ENCODE assay signal across 11 cellular contexts in genomic region chr19:17848598-17849292, GRCh38. TPM values are rescaled to one million over a fixed set of nuclear protein-coding genes. Genes with fewer than 3 reads are reported as not detected.
DNase-seq lines count a peak whose midpoint lies in the region; ATAC-seq and TF ChIP-seq lines count a peak whose summit lies in the region.
"Had no signal": no experiment of that assay in that cellular context is flagged by ENCODE, and none has a peak within 500 bp of the region (broad histone marks: within the 10 kb centered on the region; RNA-seq: fewer than 3 reads in every experiment).

No MANE protein-coding gene starts in this region.

- peaks cover 54% of the 10 kb centered on the region for H3K4me1 Mint-ChIP-seq in activated naive CD8-positive, alpha-beta T cell treated with anti-CD3 and anti-CD28 coated beads for 36 hours
- peaks cover 42% of the 10 kb centered on the region for H3K4me1 Mint-ChIP-seq in memory B cell

- H3K36me3 ChIP-seq in right atrium auricular region (no peaks in the 10 kb centered on the region), vagina (no peaks in the 10 kb centered on the region)

- peak overlapping the region; percentile 88 for H3K4me3 Mint-ChIP-seq in activated naive CD8-positive, alpha-beta T cell treated with anti-CD3 and anti-CD28 coated beads for 36 hours
- peak overlapping the region; percentile 90 for H3K4me3 Mint-ChIP-seq in memory B cell

- peak overlapping the region; percentile 94 for H3K27ac Mint-ChIP-seq in activated naive CD8-positive, alpha-beta T cell treated with anti-CD3 and anti-CD28 coated beads for 36 hours
- H3K27ac Mint-ChIP-seq in memory B cell: peak overlapping the region; percentile 93

- TF ChIP-seq CTCF in right atrium auricular region (IDR thresholded peaks at IDR 0.05) (no peak), vagina (IDR thresholded peaks at IDR 0.05) (no peak)

- no peak for ATAC-seq in left cardiac atrium
- ATAC-seq in memory B cell (ENCODE audit: low read depth): no peak

- no peak overlapping the region for H3K4me3 ChIP-seq in right atrium auricular region
- H3K4me3 ChIP-seq in vagina: no peak overlapping the region

- H3K27me3 ChIP-seq in right atrium auricular region (no peaks in the 10 kb centered on the region), vagina (no peaks in the 10 kb centered on the region)

- intact Hi-C loops in left cardiac atrium (cut with DNase I): no loop called here
- intact Hi-C loops in vagina (cut with DNase I): no loop called here

- peak overlapping the region; percentile 30 to 76 for H3K27ac ChIP-seq in right atrium auricular region
- peak overlapping the region; percentile 45 for H3K27ac ChIP-seq in vagina

- H3K9me3 Mint-ChIP-seq in activated naive CD8-positive, alpha-beta T cell treated with anti-CD3 and anti-CD28 coated beads for 36 hours: no peaks in the 10 kb centered on the region
- H3K9me3 Mint-ChIP-seq in memory B cell: no peaks in the 10 kb centered on the region

- no peaks in the 10 kb centered on the region for H3K9me3 ChIP-seq in right atrium auricular region
- no peaks in the 10 kb centered on the region for H3K9me3 ChIP-seq in vagina

- no peak for DNase-seq in right atrium auricular region (ENCODE audit: low spot score)
- DNase-seq in left cardiac atrium: no peak
- DNase-seq in activated naive CD8-positive, alpha-beta T cell treated with anti-CD3 and anti-CD28 coated beads for 36 hours: no peak
- no peak for DNase-seq in memory B cell (ENCODE audit: low spot score in 2 of 2)
- DNase-seq in vagina (ENCODE audit: extremely low spot score in 2 of 2): no peak
- no peak for DNase-seq in NCI-H1048 (lab: John Stamatoyannopoulos, UW)
- DNase-seq in midbrain (lab: John Stamatoyannopoulos, UW): no peak
- DNase-seq in NCI-H2081 treated with DMSO at 0.1 percent for 48 hours (lab: John Stamatoyannopoulos, UW): no peak
- DNase-seq: cortex of kidney, NCI-H69 had no signal

- H3K36me3 Mint-ChIP-seq in activated naive CD8-positive, alpha-beta T cell treated with anti-CD3 and anti-CD28 coated beads for 36 hours: peaks cover 25% of the 10 kb centered on the region
- H3K36me3 Mint-ChIP-seq in memory B cell: peaks cover 5% of the 10 kb centered on the region

- H3K4me1 ChIP-seq in right atrium auricular region: peaks cover 0 to 10% of the 10 kb centered on the region in 2 donors
- peaks cover 18% of the 10 kb centered on the region for H3K4me1 ChIP-seq in vagina

- H3K27me3 Mint-ChIP-seq in activated naive CD8-positive, alpha-beta T cell treated with anti-CD3 and anti-CD28 coated beads for 36 hours: no peaks in the 10 kb centered on the region
- no peaks in the 10 kb centered on the region for H3K27me3 Mint-ChIP-seq in memory B cell

- TF ChIP-seq POLR2A in vagina (IDR thresholded peaks at IDR 0.05): no peak

RNA-seq across cellular contexts. Expression of gene JAK3, which starts 1.0 kb away (rescaled TPM):
- total RNA-seq in right atrium auricular region: 1 to 10 TPM in 1 of 2 donors, under 1 TPM in 1; 0.93 to 4.0 TPM
- 1 to 10 TPM; 4.2 to 7.0 TPM for total RNA-seq in left cardiac atrium
- 10 to 100 TPM; 90.3 to 91.1 TPM for total RNA-seq in activated naive CD8-positive, alpha-beta T cell treated with anti-CD3 and anti-CD28 coated beads for 36 hours
- 10.8 TPM for total RNA-seq in vagina

RNA-seq across cellular contexts. Expression of gene RPL18A, which starts 11.0 kb away (rescaled TPM):
- total RNA-seq in right atrium auricular region (100 to 1,000 TPM; 496 to 916 TPM), left cardiac atrium (1,000 to 10,000 TPM; 1,009 to 1,051 TPM), vagina (1,768 TPM)
- total RNA-seq in activated naive CD8-positive, alpha-beta T cell treated with anti-CD3 and anti-CD28 coated beads for 36 hours: 1,000 to 10,000 TPM; 3,144 to 3,196 TPM

RNA-seq across cellular contexts. Expression of gene SLC5A5, which starts 23.0 kb away (rescaled TPM):
- total RNA-seq in right atrium auricular region: not detected
- not detected for total RNA-seq in left cardiac atrium
- total RNA-seq in activated naive CD8-positive, alpha-beta T cell treated with anti-CD3 and anti-CD28 coated beads for 36 hours: 1 to 10 TPM; 1.5 to 1.7 TPM
- not detected for total RNA-seq in vagina
- total RNA-seq: skeletal muscle tissue had no signal

RNA-seq across cellular contexts. Expression of gene INSL3, which starts 27.4 kb away (rescaled TPM):
- total RNA-seq in right atrium auricular region (not detected), left cardiac atrium (not detected), vagina (not detected)
- 1 to 10 TPM; 1.7 to 1.8 TPM for total RNA-seq in activated naive CD8-positive, alpha-beta T cell treated with anti-CD3 and anti-CD28 coated beads for 36 hours
- total RNA-seq: skeletal muscle tissue had no signal

RNA-seq across cellular contexts. Expression of gene B3GNT3, which starts 53.8 kb away (rescaled TPM):
- not detected for total RNA-seq in right atrium auricular region
- under 1 TPM in 1 of 2 donors, not detected in 1; 0.18 TPM for total RNA-seq in left cardiac atrium
- total RNA-seq in activated naive CD8-positive, alpha-beta T cell treated with anti-CD3 and anti-CD28 coated beads for 36 hours: not detected
- 1.5 TPM for total RNA-seq in vagina
- total RNA-seq: skeletal muscle tissue had no signal
